In genomic region chr9:136531904-136532798, GRCh38 we compare ENCODE assay signal across 1 cellular context.
TF ChIP-seq lines count a peak whose summit lies in the region.

No MANE protein-coding gene starts in this region.

TF ChIP-seq in IMR-90, 13 proteins besides CTCF, POLR2A, EP300 and RAD21:
- TF ChIP-seq SMC3 (IDR thresholded peaks at IDR 0.05; ENCODE audit: low read depth, low read length) (no peak), ELK1 (IDR thresholded peaks at IDR 0.05; ENCODE audit: borderline replicate concordance, low read depth, low read length) (no peak), MAZ (IDR thresholded peaks at IDR 0.05; ENCODE audit: borderline replicate concordance, low read depth, low read length) (no peak), RCOR1 (IDR thresholded peaks at IDR 0.05; ENCODE audit: insufficient replicate concordance, low read length) (no peak), MAFK (IDR thresholded peaks at IDR 0.05; ENCODE audit: low read depth, low read length) (no peak), BHLHE40 (IDR thresholded peaks at IDR 0.05; ENCODE audit: low read depth, low read length) (no peak), MXI1 (IDR thresholded peaks at IDR 0.05; ENCODE audit: borderline replicate concordance, low read depth, low read length) (no peak)
